1 cellular context compared by ENCODE assay signal in genomic region chr12:6778571-6779550, GRCh38.
A peak's percentile ranks its signal among the peaks of the same experiment; 100 is the strongest.
TF ChIP-seq lines count a peak whose summit lies in the region.

No MANE protein-coding gene starts in this region.

TF ChIP-seq in HepG2, 621 proteins besides CTCF, POLR2A, EP300 and RAD21 (continued from another document and continues in another):
- TF ChIP-seq RCOR2 (CRISPR knock-in tag; IDR thresholded peaks at IDR 0.05) (0 out of 2 replicates have a peak, but pooled peaks have one; percentile 38), ZNF3 (CRISPR knock-in tag; IDR thresholded peaks at IDR 0.05) (no peak), POLR2AphosphoS2 (IDR thresholded peaks at IDR 0.05; ENCODE audit: low read depth, low read length) (no peak), FOXC1 (CRISPR knock-in tag; IDR thresholded peaks at IDR 0.05; ENCODE audit: borderline replicate concordance) (peak; percentile 83; the same call in 1 of the 2 replicates), ZBTB7B (CRISPR knock-in tag; IDR thresholded peaks at IDR 0.05) (no peak; the same call in 1 of the 2 replicates), ZNF724P (CRISPR knock-in tag; IDR thresholded peaks at IDR 0.05; ENCODE audit: borderline replicate concordance) (peak; percentile 86; the same call in 1 of the 2 replicates), ZNF768 (CRISPR knock-in tag; IDR thresholded peaks at IDR 0.05) (peak; percentile 74; the same call in 1 of the 2 replicates), ZNF138 (CRISPR knock-in tag; IDR thresholded peaks at IDR 0.05; ENCODE audit: low read depth) (no peak), ZNF367 (CRISPR knock-in tag; IDR thresholded peaks at IDR 0.05; ENCODE audit: borderline replicate concordance) (no peak), GMEB1 (CRISPR knock-in tag; IDR thresholded peaks at IDR 0.05; ENCODE audit: borderline replicate concordance) (peak; percentile 54; the same call in 1 of the 2 replicates), ZNF326 (CRISPR knock-in tag; IDR thresholded peaks at IDR 0.05; ENCODE audit: borderline replicate concordance) (no peak), ZNF441 (CRISPR knock-in tag; IDR thresholded peaks at IDR 0.05; ENCODE audit: borderline replicate concordance) (no peak; the same call in 1 of the 2 replicates), ZNF800 (CRISPR knock-in tag; IDR thresholded peaks at IDR 0.05) (0 out of 2 replicates have a peak, but pooled peaks have one; percentile 57), HDAC1 (CRISPR knock-in tag; IDR thresholded peaks at IDR 0.05) (peak; percentile 75), PITX1 (CRISPR knock-in tag; IDR thresholded peaks at IDR 0.05) (peak; percentile 84; the same call in 1 of the 2 replicates), ZNF788 (CRISPR knock-in tag; IDR thresholded peaks at IDR 0.05; ENCODE audit: borderline replicate concordance) (no peak; the same call in 1 of the 2 replicates), ZNF878 (CRISPR knock-in tag; IDR thresholded peaks at IDR 0.05) (no peak), ZNF660 (CRISPR knock-in tag; IDR thresholded peaks at IDR 0.05; ENCODE audit: borderline replicate concordance, low read depth) (no peak), MAFF (IDR thresholded peaks at IDR 0.05; ENCODE audit: low read depth, low read length) (no peak), CSRNP2 (CRISPR knock-in tag; conservative IDR thresholded peaks at IDR 0.05; ENCODE audit: low read depth) (no peak), ZBTB44 (CRISPR knock-in tag; IDR thresholded peaks at IDR 0.05) (no peak), SMAD9 (CRISPR knock-in tag; IDR thresholded peaks at IDR 0.05) (no peak), ZSCAN31 (CRISPR knock-in tag; IDR thresholded peaks at IDR 0.05; ENCODE audit: low read depth) (no peak; the same call in 1 of the 2 replicates), KMT2A (CRISPR knock-in tag; IDR thresholded peaks at IDR 0.05) (peak; percentile 33; the same call in 1 of the 2 replicates), ZNF572 (CRISPR knock-in tag; IDR thresholded peaks at IDR 0.05) (peak; percentile 64; the same call in 1 of the 2 replicates), CERS6 (CRISPR knock-in tag; IDR thresholded peaks at IDR 0.05) (no peak), NR2F6 (IDR thresholded peaks at IDR 0.05) (peak; percentile 59), NR2F6 (CRISPR knock-in tag; IDR thresholded peaks at IDR 0.05) (peak; percentile 46; the same call in 1 of the 2 replicates), ATF6 (CRISPR knock-in tag; conservative IDR thresholded peaks at IDR 0.05) (no peak), NR1H2 (CRISPR knock-in tag; IDR thresholded peaks at IDR 0.05; ENCODE audit: borderline replicate concordance, low read depth) (no peak), DNMT1 (CRISPR knock-in tag; IDR thresholded peaks at IDR 0.05) (no peak; the same call in 1 of the 2 replicates), CENPX (CRISPR knock-in tag; IDR thresholded peaks at IDR 0.05) (no peak), ZSCAN5A (CRISPR knock-in tag; IDR thresholded peaks at IDR 0.05; ENCODE audit: borderline replicate concordance) (0 out of 2 replicates have a peak, but pooled peaks have one; percentile 41), KLF9 (CRISPR knock-in tag; IDR thresholded peaks at IDR 0.05; ENCODE audit: low read depth) (no peak), ZBTB26 (CRISPR knock-in tag; IDR thresholded peaks at IDR 0.05; ENCODE audit: borderline replicate concordance) (0 out of 2 replicates have a peak, but pooled peaks have one; percentile 58), GPBP1L1 (CRISPR knock-in tag; IDR thresholded peaks at IDR 0.05) (no peak), ZNF337 (CRISPR knock-in tag; IDR thresholded peaks at IDR 0.05; ENCODE audit: borderline replicate concordance, low read depth) (no peak), ZNF589 (CRISPR knock-in tag; conservative IDR thresholded peaks at IDR 0.05) (no peak), ZNF562 (CRISPR knock-in tag; IDR thresholded peaks at IDR 0.05; ENCODE audit: borderline replicate concordance) (no peak), SNRNP70 (IDR thresholded peaks at IDR 0.05; ENCODE audit: low read depth, low read length) (no peak), ZNF30 (CRISPR knock-in tag; IDR thresholded peaks at IDR 0.05) (no peak; the same call in 1 of the 2 replicates), BATF2 (CRISPR knock-in tag; IDR thresholded peaks at IDR 0.05) (no peak), ZNF33B (CRISPR knock-in tag; IDR thresholded peaks at IDR 0.05) (no peak), PPARG (CRISPR knock-in tag; conservative IDR thresholded peaks at IDR 0.05) (no peak), ZXDC (CRISPR knock-in tag; IDR thresholded peaks at IDR 0.05) (no peak), RBFOX2 (IDR thresholded peaks at IDR 0.05; ENCODE audit: low read depth, low read length) (peak; percentile 38; the same call in 1 of the 2 replicates), ETV5 (CRISPR knock-in tag; IDR thresholded peaks at IDR 0.05; ENCODE audit: borderline replicate concordance) (peak; percentile 63), ZNF530 (CRISPR knock-in tag; IDR thresholded peaks at IDR 0.05; ENCODE audit: low read depth) (no peak)
